ENCODE assay signal across 8 cellular contexts in genomic region chr1:212034516-212035122, GRCh38. TPM values are rescaled to one million over a fixed set of nuclear protein-coding genes. Genes with fewer than 3 reads are reported as not detected.
A peak's percentile ranks its signal among the peaks of the same experiment; 100 is the strongest.
DNase-seq lines count a peak whose midpoint lies in the region; ATAC-seq, FAIRE-seq and TF ChIP-seq lines count a peak whose summit lies in the region.

No MANE protein-coding gene starts in this region.

- DNase-seq in activated CD4-positive, alpha-beta T cell treated with anti-CD3 and anti-CD28 coated beads for 48 hours: peak; percentile 11
- DNase-seq in activated CD4-positive, alpha-beta T cell treated with anti-CD3 and anti-CD28 coated beads for 1 hour: no peak
- DNase-seq in GM12878 (ENCODE audit: low read depth, low spot score): no peak
- no peak for DNase-seq in HepG2 (ENCODE audit: low spot score)
- peak in 1 of 2 donors; percentile 4 for DNase-seq in thyroid gland
- DNase-seq in GM19238 (ENCODE audit: insufficient read length, low spot score): no peak
- no peak for DNase-seq in hepatic stellate cell (ENCODE audit: low spot score)

- POLR2A ChIA-PET in GM12878 (lab: Charles Lee) (interaction anchor here (0.7 to 3.4 kb wide), 11 partner anchors 14 to 427 kb away, joined by 3 to 32 read pairs (median 3); no protein-coding TSS in a partner anchor), HepG2 (lab: Yijun Ruan, JAX) (interaction anchor here (1.1 to 2.2 kb wide), 14 partner anchors 8 to 358 kb away, joined by 3 to 22 read pairs (median 5); partner anchors contain the start of gene NEK2)

- in situ Hi-C loops in GM12878 (cut with MboI): loop anchor here (5.0 kb wide), 1 partner anchor 337 kb away; no protein-coding TSS in a partner anchor
- in situ Hi-C loops in HepG2 (cut with HindIII; ENCODE audit: extremely low pct_ligation_motif_present, low pct_unique_long_range_greater_than_20kb): loop anchor here (5.0 kb wide), 1 partner anchor 337 kb away; no protein-coding TSS in a partner anchor

- under 1% methylated on average over 13 of the region's 13 CpGs for WGBS in GM12878 (ENCODE audit: insufficient coverage, insufficient replicate concordance, low lambda C conversion rate, missing lambda C conversion rate)
- 2% methylated on average over 13 of the region's 13 CpGs for WGBS in HepG2 (ENCODE audit: low lambda C conversion rate)
- WGBS in thyroid gland, 2 donors: 5 to 6% methylated on average over 13 of the region's 13 CpGs

- intact Hi-C loops in GM12878 (cut with micrococcal nuclease; ENCODE audit: unreplicated experiment) (loop anchor here (1.0 to 10.0 kb wide), 6 partner anchors 22 to 460 kb away; partner anchors contain the start of genes LPGAT1 and SLC30A1), HepG2 (cut with micrococcal nuclease; ENCODE audit: unreplicated experiment) (loop anchor here (1.0 to 2.0 kb wide), 4 partner anchors 22 to 398 kb away; partner anchors contain the start of gene NENF), thyroid gland (cut with DNase I) (loop anchor here (10.0 kb wide), 1 partner anchor 350 kb away; no protein-coding TSS in a partner anchor)

- RAD21 ChIA-PET in GM12878 (lab: Charles Lee; ENCODE audit: unreplicated experiment): interaction anchor here (1.0 to 10.4 kb wide), 31 partner anchors 10 to 421 kb away, joined by 3 to 177 read pairs (median 5); no protein-coding TSS in a partner anchor

- H4K20me1 ChIP-seq in GM12878 (ENCODE audit: control insufficient read depth, insufficient read depth) (no peaks in the 10 kb centered on the region), HepG2 (ENCODE audit: insufficient read depth, low read length) (peaks cover 3% of the 10 kb centered on the region; the same call in 1 of the 2 replicates)

- FAIRE-seq in GM12878 (lab: Jason Lieb, UNC): no peak
- FAIRE-seq in HepG2 (lab: Jason Lieb, UNC): no peak

- H3K79me2 ChIP-seq in GM12878 (ENCODE audit: control insufficient read depth, insufficient read depth, low read length): peaks cover 86% of the 10 kb centered on the region
- H3K79me2 ChIP-seq in HepG2 (ENCODE audit: insufficient read depth, low read length): peaks cover 87% of the 10 kb centered on the region

- TF ChIP-seq EP300 in GM12878 (IDR thresholded peaks at IDR 0.05; ENCODE audit: borderline replicate concordance in 1 of 2, control insufficient read depth in 1 of 2, low read depth in 2 of 2, low read length in 2 of 2) (no peak), HepG2 (IDR thresholded peaks at IDR 0.05; ENCODE audit: low read depth in 2 of 2, low read length in 2 of 2) (no peak), HepG2 (CRISPR knock-in tag; IDR thresholded peaks at IDR 0.05; ENCODE audit: borderline replicate concordance) (no peak)

- H3K27me3 ChIP-seq in GM12878 (replicated peaks in 1 of 2; ENCODE audit: control insufficient read depth in 2 of 2, insufficient read depth in 2 of 2, low read length in 1 of 2) (no peaks in the 10 kb centered on the region), HepG2 (ENCODE audit: control insufficient read depth in 1 of 2, insufficient read depth in 2 of 2, low read length in 2 of 2) (no peaks in the 10 kb centered on the region; a peak in 1 of 5 replicates), thyroid gland (no peaks in the 10 kb centered on the region)

- H3K4me2 ChIP-seq in GM12878 (ENCODE audit: control insufficient read depth, insufficient read depth): peak overlapping the region; percentile 70
- H3K4me2 ChIP-seq in HepG2 (ENCODE audit: low read depth, low read length): peak overlapping the region; percentile 74

- H2AFZ ChIP-seq in GM12878 (ENCODE audit: control insufficient read depth, low read depth, low read length) (peak overlapping the region; percentile 58), HepG2 (ENCODE audit: low read length) (no peak overlapping the region)

- TF ChIP-seq CTCF in GM12878 (IDR thresholded peaks at IDR 0.05 in 2 of 3, conservative IDR thresholded peaks at IDR 0.05 in 1 of 3; ENCODE audit: control insufficient read depth in 2 of 3, extremely low read depth in 1 of 3, insufficient read depth in 1 of 3, low read depth in 3 of 3, low read length in 3 of 3) (no peak), HepG2 (CRISPR knock-in tag; IDR thresholded peaks at IDR 0.05) (no peak), thyroid gland (IDR thresholded peaks at IDR 0.05) (no peak)

- no peaks in the 10 kb centered on the region for H3K36me3 ChIP-seq in GM12878 (ENCODE audit: control insufficient read depth in 2 of 2, insufficient read depth in 2 of 2, low read length in 1 of 2)
- H3K36me3 ChIP-seq in HepG2 (replicated peaks in 1 of 2; ENCODE audit: control insufficient read depth in 1 of 2, insufficient read depth in 2 of 2, low read length in 2 of 2): 0 out of 5 replicates have a peak, but pooled peaks cover 0 to 1% of the 10 kb centered on the region in 2 experiments
- H3K36me3 ChIP-seq in thyroid gland: no peaks in the 10 kb centered on the region

- CTCF ChIA-PET in GM12878 (lab: Yijun Ruan, JAX): interaction anchor here (0.5 to 11.8 kb wide), 55 partner anchors 10 to 634 kb away, joined by 3 to 199 read pairs (median 7); partner anchors contain the start of gene NEK2
- CTCF ChIA-PET in HepG2 (lab: Yijun Ruan, JAX; ENCODE audit: low intra/inter-chr PET ratio, low total read pairs): interaction anchor here (0.9 to 2.5 kb wide), 5 partner anchors 23 to 421 kb away, joined by 3 to 30 read pairs (median 4); no protein-coding TSS in a partner anchor

- H3K9me3 ChIP-seq in GM12878 (replicated peaks; ENCODE audit: control insufficient read depth, insufficient read depth, low read length): peaks cover 3% of the 10 kb centered on the region; the same call in 2 of the 3 replicates
- no peaks in the 10 kb centered on the region for H3K9me3 ChIP-seq in HepG2 (ENCODE audit: low read length)
- H3K9me3 ChIP-seq in thyroid gland: no peaks in the 10 kb centered on the region

- TF ChIP-seq RAD21 in GM12878 (IDR thresholded peaks at IDR 0.05; ENCODE audit: insufficient read depth, low read depth, low read length): peak; percentile 77
- no peak; the same call in 1 of the 2 replicates for TF ChIP-seq RAD21 in HepG2 (CRISPR knock-in tag; IDR thresholded peaks at IDR 0.05)

- TF ChIP-seq POLR2A in GM12878 (IDR thresholded peaks at IDR 0.05; ENCODE audit: low read depth, low read length): no peak
- TF ChIP-seq POLR2A in HepG2 (IDR thresholded peaks at IDR 0.05; ENCODE audit: insufficient read depth in 1 of 2, low read depth in 2 of 2, low read length in 2 of 2): no peak
- no peak for TF ChIP-seq POLR2A in thyroid gland (IDR thresholded peaks at IDR 0.05)

- H3K27ac ChIP-seq in GM12878 (ENCODE audit: control insufficient read depth, insufficient read depth): peak overlapping the region; percentile 98
- peak overlapping the region; percentile 93 for H3K27ac ChIP-seq in HepG2 (ENCODE audit: extremely low read length, insufficient read depth, low read length)
- H3K27ac ChIP-seq in thyroid gland: peak overlapping the region in 2 of 3 donors; percentile 80

- H3K4me1 ChIP-seq in GM12878 (ENCODE audit: control insufficient read depth, insufficient read depth, low read length) (peaks cover 23% of the 10 kb centered on the region), HepG2 (ENCODE audit: insufficient read depth, low read length) (peaks cover 64% of the 10 kb centered on the region), thyroid gland (peaks cover 20 to 21% of the 10 kb centered on the region in 2 donors)

- SMC1A ChIA-PET in GM12878 (lab: Charles Lee; ENCODE audit: uncharacterized antibody, unreplicated experiment): interaction anchor here (0.6 to 8.9 kb wide), 40 partner anchors 9 to 422 kb away, joined by 3 to 158 read pairs (median 6); partner anchors contain the start of gene PPP2R5A

- BruUV-seq in GM12878 (replicated peaks; lab: Mats Ljungman, UMichigan) (no TSS peak), HepG2 (replicated peaks; lab: Mats Ljungman, UMichigan) (no TSS peak)

- H3K9ac ChIP-seq in GM12878 (ENCODE audit: control insufficient read depth, insufficient read depth, low read length) (peak overlapping the region; percentile 85), HepG2 (ENCODE audit: insufficient read depth, low read depth, low read length) (peak overlapping the region; percentile 90)

- H3K4me3 ChIP-seq in GM12878 (peak overlapping the region; percentile 80), HepG2 (replicated peaks in 1 of 3; ENCODE audit: insufficient read depth in 1 of 3, low read depth in 2 of 3, low read length in 3 of 3) (peak overlapping the region; percentile 71 to 92 (median 89)), thyroid gland (replicated peaks in 1 of 3) (peak overlapping the region in 2 of 3 donors; percentile 1 to 33)

- ATAC-seq in HG03280 (IDR thresholded peaks at IDR 0.05; ENCODE audit: unreplicated experiment) (peak; percentile 9), GM12878 (peak; percentile 4), HepG2 (peak; percentile 59)

RNA-seq across cellular contexts. Expression of gene INTS7, which starts 0.7 kb away (rescaled TPM):
- 64.2 and 69.0 TPM in 2 replicates for total RNA-seq in GM12878 (2013; cell fraction: nucleolus; rRNA removed)
- total RNA-seq in GM12878 (2014; rRNA removed) (28.4 and 30.2 TPM in 2 replicates), GM12878 (2014; rRNA removed; fragmentation: Illumina TruSeq; extraction: Trizol) (23.4 and 25.4 TPM in 2 replicates), GM12878 (2021) (21.3 and 22.3 TPM in 2 replicates), HepG2 (2016; rRNA removed; fragmentation: Illumina TruSeq; extraction: Trizol) (22.4 and 32.7 TPM in 2 replicates), thyroid gland (10 to 100 TPM; 14.8 to 22.6 (median 19.5) TPM)
- 10.6 TPM for polyA plus RNA-seq in GM12878 (2011; ENCODE audit: low read depth)
- polyA plus RNA-seq in GM12878 (2011; rRNA removed) (49.1 and 51.2 TPM in 2 replicates), GM12878 (2014; fragmentation: Illumina TruSeq; extraction: Trizol) (28.3 and 36.1 TPM in 2 replicates), GM12878 (2014; fragmentation: Nextera tagmentation; extraction: Ambion mirVana) (10 to 100 TPM; 17.1 to 20.1 TPM), GM12878 (2014; rRNA removed) (16.8 and 20.6 TPM in 2 replicates), GM12878 (2016; fragmentation: Nextera tagmentation; extraction: Ambion mirVana) (10 to 100 TPM; 32.1 to 36.5 TPM), HepG2 (2011; rRNA removed) (14.5 and 18.3 TPM in 2 replicates)
- 27.3 and 32.0 TPM in 2 replicates for polyA plus RNA-seq in GM12878 (2011; cell fraction: cytosol; rRNA removed)
- polyA plus RNA-seq in GM12878 (2011; cell fraction: nucleus; rRNA removed): 20.5 and 21.3 TPM in 2 replicates
- 12.6 and 17.0 TPM in 2 replicates for polyA plus RNA-seq in GM12878 (2012)
- polyA minus RNA-seq in GM12878 (2011; rRNA and poly(A)+ RNA removed): 70.4 and 100 TPM in 2 replicates
- 13.6 and 25.8 TPM in 2 replicates for polyA minus RNA-seq in GM12878 (2011; cell fraction: cytosol; rRNA and poly(A)+ RNA removed)
- polyA minus RNA-seq in GM12878 (2011; cell fraction: nucleus; rRNA and poly(A)+ RNA removed): 50.1 and 72.6 TPM in 2 replicates
- total RNA-seq in HepG2 (2016; cell fraction: cytosol; rRNA removed; fragmentation: Illumina TruSeq; extraction: Trizol; ENCODE audit: low read depth): 4.2 and 4.8 TPM in 2 replicates
- 22.1 and 34.0 TPM in 2 replicates for total RNA-seq in HepG2 (2016; cell fraction: insoluble cytoplasmic fraction; rRNA removed; fragmentation: Illumina TruSeq; extraction: Trizol)
- 9.9 and 11.3 TPM in 2 replicates for total RNA-seq in HepG2 (2016; cell fraction: membrane; rRNA removed; fragmentation: Illumina TruSeq; extraction: Trizol)
- 27.1 and 30.4 TPM in 2 replicates for total RNA-seq in HepG2 (2016; cell fraction: nucleus; rRNA removed; fragmentation: Illumina TruSeq; extraction: Trizol)
- 6.5 and 9.6 TPM in 2 replicates for polyA plus RNA-seq in HepG2 (2011; cell fraction: cytosol; rRNA removed)
- polyA plus RNA-seq in HepG2 (2011; cell fraction: nucleus; rRNA removed): 8.0 and 8.8 TPM in 2 replicates
- 7.8 and 9.4 TPM in 2 replicates for polyA plus RNA-seq in HepG2 (2012)
- 1.9 and 2.2 TPM in 2 replicates for polyA plus RNA-seq in HepG2 (2016; cell fraction: cytosol; fragmentation: Illumina TruSeq; extraction: Trizol; ENCODE audit: low read depth)
- polyA plus RNA-seq in HepG2 (2016; cell fraction: insoluble cytoplasmic fraction; fragmentation: Illumina TruSeq; extraction: Trizol; ENCODE audit: low read depth): 22.8 and 24.8 TPM in 2 replicates
- polyA plus RNA-seq in HepG2 (2016; cell fraction: membrane; fragmentation: Illumina TruSeq; extraction: Trizol; ENCODE audit: low read depth): 3.1 and 5.2 TPM in 2 replicates
- 19.1 and 23.2 TPM in 2 replicates for polyA plus RNA-seq in HepG2 (2016; cell fraction: nucleus; fragmentation: Illumina TruSeq; extraction: Trizol; ENCODE audit: insufficient read depth, low read depth)
- polyA minus RNA-seq in HepG2 (2011; rRNA and poly(A)+ RNA removed; ENCODE audit: low replicate concordance): 67.0 and 299 TPM in 2 replicates
- polyA minus RNA-seq in HepG2 (2011; cell fraction: cytosol; rRNA and poly(A)+ RNA removed): 12.7 and 18.3 TPM in 2 replicates
- polyA minus RNA-seq in HepG2 (2011; cell fraction: nucleus; rRNA and poly(A)+ RNA removed): 64.6 and 68.3 TPM in 2 replicates

RNA-seq across cellular contexts. Expression of gene DTL, which starts 0.9 kb away (rescaled TPM):
- total RNA-seq in GM12878 (2013; cell fraction: nucleolus; rRNA removed): 47.4 and 50.1 TPM in 2 replicates
- total RNA-seq in GM12878 (2014; rRNA removed) (49.4 and 51.7 TPM in 2 replicates), GM12878 (2014; rRNA removed; fragmentation: Illumina TruSeq; extraction: Trizol) (45.6 and 45.7 TPM in 2 replicates), GM12878 (2021) (48.0 and 55.1 TPM in 2 replicates), HepG2 (2016; rRNA removed; fragmentation: Illumina TruSeq; extraction: Trizol) (32.8 and 43.1 TPM in 2 replicates), thyroid gland (1 to 10 TPM; 1.2 to 3.9 (median 2.1) TPM)
- polyA plus RNA-seq in GM12878 (2011; ENCODE audit: low read depth): 13.8 TPM
- polyA plus RNA-seq in GM12878 (2011; rRNA removed) (62.7 and 65.3 TPM in 2 replicates), GM12878 (2014; fragmentation: Illumina TruSeq; extraction: Trizol) (58.8 and 62.3 TPM in 2 replicates), GM12878 (2014; fragmentation: Nextera tagmentation; extraction: Ambion mirVana) (10 to 100 TPM; 24.1 to 24.6 TPM), GM12878 (2014; rRNA removed) (36.1 and 39.0 TPM in 2 replicates), GM12878 (2016; fragmentation: Nextera tagmentation; extraction: Ambion mirVana) (10 to 100 TPM; 72.3 to 73.4 TPM), HepG2 (2011; rRNA removed) (7.1 and 10.4 TPM in 2 replicates)
- 45.4 and 56.6 TPM in 2 replicates for polyA plus RNA-seq in GM12878 (2011; cell fraction: cytosol; rRNA removed)
- polyA plus RNA-seq in GM12878 (2011; cell fraction: nucleus; rRNA removed): 40.2 and 54.0 TPM in 2 replicates
- 14.0 and 25.0 TPM in 2 replicates for polyA plus RNA-seq in GM12878 (2012)
- 80.8 and 121 TPM in 2 replicates for polyA minus RNA-seq in GM12878 (2011; rRNA and poly(A)+ RNA removed)
- 22.9 and 34.7 TPM in 2 replicates for polyA minus RNA-seq in GM12878 (2011; cell fraction: cytosol; rRNA and poly(A)+ RNA removed)
- polyA minus RNA-seq in GM12878 (2011; cell fraction: nucleus; rRNA and poly(A)+ RNA removed): 41.7 and 50.0 TPM in 2 replicates
- 9.8 and 9.9 TPM in 2 replicates for total RNA-seq in HepG2 (2016; cell fraction: cytosol; rRNA removed; fragmentation: Illumina TruSeq; extraction: Trizol; ENCODE audit: low read depth)
- 31.2 and 42.3 TPM in 2 replicates for total RNA-seq in HepG2 (2016; cell fraction: insoluble cytoplasmic fraction; rRNA removed; fragmentation: Illumina TruSeq; extraction: Trizol)
- 14.6 and 16.2 TPM in 2 replicates for total RNA-seq in HepG2 (2016; cell fraction: membrane; rRNA removed; fragmentation: Illumina TruSeq; extraction: Trizol)
- 25.2 and 27.3 TPM in 2 replicates for total RNA-seq in HepG2 (2016; cell fraction: nucleus; rRNA removed; fragmentation: Illumina TruSeq; extraction: Trizol)
- polyA plus RNA-seq in HepG2 (2011; cell fraction: cytosol; rRNA removed): 5.6 and 6.1 TPM in 2 replicates
- 3.2 and 6.0 TPM in 2 replicates for polyA plus RNA-seq in HepG2 (2011; cell fraction: nucleus; rRNA removed)
- polyA plus RNA-seq in HepG2 (2012): 5.1 and 6.2 TPM in 2 replicates
- polyA plus RNA-seq in HepG2 (2016; cell fraction: cytosol; fragmentation: Illumina TruSeq; extraction: Trizol; ENCODE audit: low read depth): 1.0 and 1.2 TPM in 2 replicates
- polyA plus RNA-seq in HepG2 (2016; cell fraction: insoluble cytoplasmic fraction; fragmentation: Illumina TruSeq; extraction: Trizol; ENCODE audit: low read depth): 30.8 and 31.0 TPM in 2 replicates
- polyA plus RNA-seq in HepG2 (2016; cell fraction: membrane; fragmentation: Illumina TruSeq; extraction: Trizol; ENCODE audit: low read depth): 2.9 and 3.6 TPM in 2 replicates
- polyA plus RNA-seq in HepG2 (2016; cell fraction: nucleus; fragmentation: Illumina TruSeq; extraction: Trizol; ENCODE audit: insufficient read depth, low read depth): 15.1 and 18.2 TPM in 2 replicates
- 17.8 and 144 TPM in 2 replicates for polyA minus RNA-seq in HepG2 (2011; rRNA and poly(A)+ RNA removed; ENCODE audit: low replicate concordance)
- 7.4 and 11.3 TPM in 2 replicates for polyA minus RNA-seq in HepG2 (2011; cell fraction: cytosol; rRNA and poly(A)+ RNA removed)
- polyA minus RNA-seq in HepG2 (2011; cell fraction: nucleus; rRNA and poly(A)+ RNA removed): 13.7 and 18.0 TPM in 2 replicates

Comparison
In these comparisons a context has a peak if more than half of its experiments do, and no peak if none do; other contexts are left out.
1. ATAC-seq: peak in every context shown above with its lines; median percentile 59 in HepG2; 9 in HG03280; 4 in GM12878.
2. H3K4me3 ChIP-seq: peak in every context shown above with its lines; median percentile 89 in HepG2; 80 in GM12878; 17 in thyroid gland.